ENCODE assay signal across 15 cellular contexts in the genomic region with DNA sequence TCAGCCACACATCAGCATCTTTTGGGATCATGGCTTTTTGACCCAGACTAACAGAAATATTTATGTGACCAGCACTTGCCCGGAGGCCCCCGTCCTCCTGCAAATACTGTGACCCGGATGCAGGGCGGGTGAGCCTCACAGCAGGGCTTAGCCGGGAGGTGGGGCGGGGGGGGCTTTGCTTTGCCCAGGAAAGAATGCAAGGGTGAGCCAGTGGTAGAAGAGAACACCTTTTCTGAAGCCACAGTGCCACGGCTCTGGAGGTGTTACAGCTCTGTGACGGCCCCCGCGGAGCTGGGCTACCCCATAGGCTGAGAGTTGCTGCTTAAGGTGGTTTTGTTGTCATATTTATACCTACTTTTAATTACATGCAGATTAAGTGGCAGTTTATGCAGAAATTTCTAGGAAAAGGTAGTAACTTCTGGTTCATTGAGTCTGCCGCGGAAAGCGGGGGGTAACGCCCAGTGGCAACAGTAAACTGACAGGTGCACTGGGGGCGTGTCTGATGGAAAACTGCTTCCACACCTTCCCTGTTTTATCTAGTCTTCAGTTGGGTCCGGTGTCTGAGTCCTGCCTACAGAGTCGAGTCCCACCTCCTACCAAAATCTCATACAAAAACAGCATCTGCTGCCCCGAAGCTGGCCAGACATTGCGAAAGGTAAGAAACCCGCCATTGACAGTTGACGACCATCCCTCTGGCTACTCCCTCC.
"Had no signal": no experiment of that assay in that cellular context is flagged by ENCODE, and none has a peak within 500 bp of the region (broad histone marks: within the 10 kb centered on the region; RNA-seq: fewer than 3 reads in every experiment).

No MANE protein-coding gene starts in this region.

- H3K27ac ChIP-seq: ascending aorta, breast epithelium, foreskin keratinocyte, neural progenitor cell, ovary, uterus had no signal

- H3K4me3 Mint-ChIP-seq: activated CD4-positive, alpha-beta T cell treated with anti-CD3 and anti-CD28 coated beads, Interleukin-2, amount 10 ng/mL, durations not matched to agents 7 days and 5 days; activated naive CD4-positive, alpha-beta T cell treated with anti-CD3 and anti-CD28 coated beads, Interleukin-2, amount 10 ng/mL, durations not matched to agents 7 days and 5 days; dendritic cell treated with granulocyte-macrophage colony-stimulating factor and Interleukin-4, amounts not matched to agents 40 ng/mL and 50 ng/mL, for 4 days; neural progenitor cell had no signal

- H3K27ac Mint-ChIP-seq: activated CD4-positive, alpha-beta T cell treated with anti-CD3 and anti-CD28 coated beads, Interleukin-2, amount 10 ng/mL, durations not matched to agents 7 days and 5 days; activated naive CD4-positive, alpha-beta T cell treated with anti-CD3 and anti-CD28 coated beads, Interleukin-2, amount 10 ng/mL, durations not matched to agents 7 days and 5 days; activated T-helper 2 cell treated with anti-CD3 and anti-CD28 coated beads, Interferon-gamma antibody, Interleukin-2, Interleukin-4, amounts not matched to agents 10 μg/mL and 5 μg/mL and 100 μg/mL, durations not matched to agents 14 hours and 24 hours and 36 hours; dendritic cell treated with granulocyte-macrophage colony-stimulating factor and Interleukin-4, amounts not matched to agents 40 ng/mL and 50 ng/mL, for 4 days; neural progenitor cell had no signal

- ATAC-seq: foreskin keratinocyte, left colon had no signal

- H3K4me1 Mint-ChIP-seq: activated CD4-positive, alpha-beta T cell treated with anti-CD3 and anti-CD28 coated beads, Interleukin-2, amount 10 ng/mL, durations not matched to agents 7 days and 5 days; activated naive CD4-positive, alpha-beta T cell treated with anti-CD3 and anti-CD28 coated beads, Interleukin-2, amount 10 ng/mL, durations not matched to agents 7 days and 5 days had no signal

- H3K27me3 ChIP-seq: ascending aorta, foreskin keratinocyte, ovary, uterus had no signal

- DNase-seq: activated CD4-positive, alpha-beta T cell treated with anti-CD3 and anti-CD28 coated beads, Interleukin-2, amount 10 ng/mL, durations not matched to agents 7 days and 5 days; activated naive CD4-positive, alpha-beta T cell treated with anti-CD3 and anti-CD28 coated beads, Interleukin-2, amount 10 ng/mL, durations not matched to agents 7 days and 5 days; cerebellar nuclear complex; effector memory CD4-positive, alpha-beta T cell; foreskin keratinocyte; left colon; ovary; stimulated activated CD4-positive, alpha-beta T cell treated with anti-CD3 and anti-CD28 coated beads, Interleukin-12 subunit alpha, Interleukin-12 subunit beta, amount 100 ng/mL, for 4 hours; stimulated activated CD4-positive, alpha-beta T cell treated with anti-CD3 and anti-CD28 coated beads, Interleukin-2, amount 100 ng/mL, for 24 hours; uterus had no signal

- H3K27me3 Mint-ChIP-seq: activated CD4-positive, alpha-beta T cell treated with anti-CD3 and anti-CD28 coated beads, Interleukin-2, amount 10 ng/mL, durations not matched to agents 7 days and 5 days; activated naive CD4-positive, alpha-beta T cell treated with anti-CD3 and anti-CD28 coated beads, Interleukin-2, amount 10 ng/mL, durations not matched to agents 7 days and 5 days; dendritic cell treated with granulocyte-macrophage colony-stimulating factor and Interleukin-4, amounts not matched to agents 40 ng/mL and 50 ng/mL, for 4 days had no signal

- H3K4me3 ChIP-seq: ascending aorta, breast epithelium, neural progenitor cell, ovary, uterus had no signal

- H3K36me3 Mint-ChIP-seq: activated naive CD4-positive, alpha-beta T cell treated with anti-CD3 and anti-CD28 coated beads, Interleukin-2, amount 10 ng/mL, durations not matched to agents 7 days and 5 days; neural progenitor cell had no signal

- H3K9me3 Mint-ChIP-seq: activated CD4-positive, alpha-beta T cell treated with anti-CD3 and anti-CD28 coated beads, Interleukin-2, amount 10 ng/mL, durations not matched to agents 7 days and 5 days; activated naive CD4-positive, alpha-beta T cell treated with anti-CD3 and anti-CD28 coated beads, Interleukin-2, amount 10 ng/mL, durations not matched to agents 7 days and 5 days; activated T-helper 2 cell treated with anti-CD3 and anti-CD28 coated beads, Interferon-gamma antibody, Interleukin-2, Interleukin-4, amounts not matched to agents 10 μg/mL and 5 μg/mL and 100 μg/mL, durations not matched to agents 14 hours and 24 hours and 36 hours; dendritic cell treated with granulocyte-macrophage colony-stimulating factor and Interleukin-4, amounts not matched to agents 40 ng/mL and 50 ng/mL, for 4 days; neural progenitor cell had no signal

- H3K9me3 ChIP-seq: ascending aorta, breast epithelium, ovary, uterus had no signal

- H3K36me3 ChIP-seq: ascending aorta, breast epithelium, neural progenitor cell, ovary, uterus had no signal

- H3K4me1 ChIP-seq: ascending aorta, breast epithelium, foreskin keratinocyte, uterus had no signal
